ENCODE assay signal across 39 cellular contexts in the genomic region with DNA sequence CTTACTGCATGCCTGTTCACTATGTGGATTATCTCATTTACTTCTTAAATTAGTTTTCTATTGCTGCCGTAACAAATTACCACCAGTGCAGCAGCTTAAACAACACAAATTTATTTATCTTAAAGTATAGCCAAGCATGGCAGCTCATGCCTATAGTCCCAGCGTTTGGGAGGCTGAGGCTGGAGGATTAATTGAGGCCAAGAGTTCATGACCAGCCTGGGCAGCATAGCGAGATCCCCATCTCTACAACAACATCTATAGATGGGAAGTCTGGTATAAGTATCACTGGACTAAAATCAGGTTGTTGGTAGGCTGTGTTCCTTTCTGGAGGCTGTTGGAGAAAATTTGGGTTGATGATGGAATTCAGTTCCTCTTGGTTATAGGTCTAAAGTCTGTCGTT. TPM values are rescaled to one million over a fixed set of nuclear protein-coding genes. Genes with fewer than 3 reads are reported as not detected.
"Had no signal": no experiment of that assay in that cellular context is flagged by ENCODE, and none has a peak within 500 bp of the region (broad histone marks: within the 10 kb centered on the region; RNA-seq: fewer than 3 reads in every experiment).

No MANE protein-coding gene starts in this region.

- H3K27ac ChIP-seq: adrenal gland, body of pancreas, brain microvascular endothelial cell, breast epithelium, VCaP had no signal

- H3K36me3 ChIP-seq: adrenal gland, brain microvascular endothelial cell, breast epithelium had no signal

- FAIRE-seq: astrocyte, TTC549 had no signal

- H3K36me3 Mint-ChIP-seq: activated CD4-positive, alpha-beta memory T cell treated with anti-CD3 and anti-CD28 coated beads for 36 hours; activated naive CD4-positive, alpha-beta T cell treated with anti-CD3 and anti-CD28 coated beads, Interleukin-2, amount 50 U/mL, for 72 hours; activated naive CD8-positive, alpha-beta T cell treated with anti-CD3 and anti-CD28 coated beads for 36 hours had no signal

- ATAC-seq: activated CD8-positive, alpha-beta T cell treated with anti-CD3 and anti-CD28 coated beads for 36 hours; activated naive CD4-positive, alpha-beta T cell treated with anti-CD3 and anti-CD28 coated beads, Interleukin-2, amount 50 U/mL, for 72 hours; activated T-cell treated with anti-CD3 and anti-CD28 coated beads, Interleukin-2, amount 50 U/mL, for 4 hours; activated T-cell treated with anti-CD3 and anti-CD28 coated beads, Interleukin-2, amount 50 U/mL, for 72 hours; activated T-helper 17 cell treated with anti-CD3 and anti-CD28 coated beads, Interleukin-2, amount 50 U/mL, for 72 hours; body of pancreas had no signal

- H3K9me3 Mint-ChIP-seq: activated B cell treated with CpG ODN at 0.5 μM for 24 hours; activated CD4-positive, alpha-beta memory T cell treated with anti-CD3 and anti-CD28 coated beads for 36 hours; activated CD4-positive, alpha-beta T cell treated with anti-CD3 and anti-CD28 coated beads, Interleukin-2, amount 10 ng/mL, durations not matched to agents 24 days and 14 days; activated CD8-positive, alpha-beta T cell treated with anti-CD3 and anti-CD28 coated beads for 36 hours; activated naive CD4-positive, alpha-beta T cell treated with anti-CD3 and anti-CD28 coated beads for 36 hours; activated naive CD4-positive, alpha-beta T cell treated with anti-CD3 and anti-CD28 coated beads, Interleukin-2, amount 50 U/mL, for 72 hours; activated naive CD8-positive, alpha-beta T cell treated with anti-CD3 and anti-CD28 coated beads for 36 hours; activated T-cell treated with anti-CD3 and anti-CD28 coated beads, Interleukin-2, amount 50 U/mL, for 4 hours; activated T-cell treated with anti-CD3 and anti-CD28 coated beads, Interleukin-2, amount 50 U/mL, for 72 hours; activated T-helper 1 cell treated with anti-CD3 and anti-CD28 coated beads, Interleukin-12 subunit alpha, Interleukin-12 subunit beta, Interleukin-2, Interleukin-4 antibody, amounts not matched to agents 30 ng/mL and 10 ng/mL and 1 ng/mL, durations not matched to agents 14 hours and 24 hours and 36 hours; activated T-helper 17 cell treated with anti-CD3 and anti-CD28 coated beads, Interleukin-2, amount 50 U/mL, for 72 hours; T-helper 1 cell treated with Interleukin-12 subunit alpha and Interleukin-12 subunit beta and Interleukin-4 antibody, amounts not matched to agents 30 μg/mL and 1 μg/mL, for 36 hours; T-helper 2 cell treated with Interferon-gamma antibody and Interleukin-4, amounts not matched to agents 5 μg/mL and 100 μg/mL, for 36 hours had no signal

- H3K27ac Mint-ChIP-seq: activated B cell treated with CpG ODN at 0.5 μM for 24 hours; activated CD4-positive, alpha-beta memory T cell treated with anti-CD3 and anti-CD28 coated beads for 36 hours; activated CD4-positive, alpha-beta T cell treated with anti-CD3 and anti-CD28 coated beads, Interleukin-2, amount 10 ng/mL, durations not matched to agents 24 days and 14 days; activated CD8-positive, alpha-beta T cell treated with anti-CD3 and anti-CD28 coated beads for 36 hours; activated naive CD4-positive, alpha-beta T cell treated with anti-CD3 and anti-CD28 coated beads for 36 hours; activated naive CD4-positive, alpha-beta T cell treated with anti-CD3 and anti-CD28 coated beads, Interleukin-2, amount 50 U/mL, for 72 hours; activated naive CD8-positive, alpha-beta T cell treated with anti-CD3 and anti-CD28 coated beads for 36 hours; activated T-cell treated with anti-CD3 and anti-CD28 coated beads, Interleukin-2, amount 50 U/mL, for 72 hours; activated T-helper 1 cell treated with anti-CD3 and anti-CD28 coated beads, Interleukin-12 subunit alpha, Interleukin-12 subunit beta, Interleukin-2, Interleukin-4 antibody, amounts not matched to agents 30 ng/mL and 10 ng/mL and 1 ng/mL, durations not matched to agents 14 hours and 24 hours and 36 hours; activated T-helper 17 cell treated with anti-CD3 and anti-CD28 coated beads, Interleukin-2, amount 50 U/mL, for 72 hours; T-helper 1 cell treated with Interleukin-12 subunit alpha and Interleukin-12 subunit beta and Interleukin-4 antibody, amounts not matched to agents 30 μg/mL and 1 μg/mL, for 36 hours; T-helper 2 cell treated with Interferon-gamma antibody and Interleukin-4, amounts not matched to agents 5 μg/mL and 100 μg/mL, for 36 hours had no signal

- H3K9me3 ChIP-seq: adrenal gland, body of pancreas, breast epithelium had no signal

- H3K4me1 ChIP-seq: breast epithelium had no signal

- H3K4me3 ChIP-seq: adrenal gland, body of pancreas, breast epithelium had no signal

- H3K4me3 Mint-ChIP-seq: activated B cell treated with CpG ODN at 0.5 μM for 24 hours; activated CD4-positive, alpha-beta memory T cell treated with anti-CD3 and anti-CD28 coated beads for 36 hours; activated CD4-positive, alpha-beta T cell treated with anti-CD3 and anti-CD28 coated beads, Interleukin-2, amount 10 ng/mL, durations not matched to agents 24 days and 14 days; activated CD8-positive, alpha-beta T cell treated with anti-CD3 and anti-CD28 coated beads for 36 hours; activated naive CD4-positive, alpha-beta T cell treated with anti-CD3 and anti-CD28 coated beads for 36 hours; activated naive CD8-positive, alpha-beta T cell treated with anti-CD3 and anti-CD28 coated beads for 36 hours; activated T-cell treated with anti-CD3 and anti-CD28 coated beads, Interleukin-2, amount 50 U/mL, for 4 hours; activated T-cell treated with anti-CD3 and anti-CD28 coated beads, Interleukin-2, amount 50 U/mL, for 72 hours; activated T-helper 1 cell treated with anti-CD3 and anti-CD28 coated beads, Interleukin-12 subunit alpha, Interleukin-12 subunit beta, Interleukin-2, Interleukin-4 antibody, amounts not matched to agents 30 ng/mL and 10 ng/mL and 1 ng/mL, durations not matched to agents 14 hours and 24 hours and 36 hours; activated T-helper 17 cell treated with anti-CD3 and anti-CD28 coated beads, Interleukin-2, amount 50 U/mL, for 72 hours; T-helper 1 cell treated with Interleukin-12 subunit alpha and Interleukin-12 subunit beta and Interleukin-4 antibody, amounts not matched to agents 30 μg/mL and 1 μg/mL, for 36 hours; T-helper 2 cell treated with Interferon-gamma antibody and Interleukin-4, amounts not matched to agents 5 μg/mL and 100 μg/mL, for 36 hours had no signal

- H3K4me1 Mint-ChIP-seq: activated B cell treated with CpG ODN at 0.5 μM for 24 hours; activated CD4-positive, alpha-beta T cell treated with anti-CD3 and anti-CD28 coated beads, Interleukin-2, amount 10 ng/mL, durations not matched to agents 24 days and 14 days; activated naive CD8-positive, alpha-beta T cell treated with anti-CD3 and anti-CD28 coated beads for 36 hours; activated T-helper 17 cell treated with anti-CD3 and anti-CD28 coated beads, Interleukin-2, amount 50 U/mL, for 72 hours had no signal

- H3K27me3 ChIP-seq: adrenal gland, body of pancreas, brain microvascular endothelial cell, breast epithelium had no signal

- DNase-seq: activated B cell treated with CpG ODN at 0.5 μM for 24 hours; activated CD4-positive, alpha-beta memory T cell treated with anti-CD3 and anti-CD28 coated beads for 36 hours; activated CD4-positive, alpha-beta T cell treated with anti-CD3 and anti-CD28 coated beads for 4 hours; activated CD4-positive, alpha-beta T cell treated with anti-CD3 and anti-CD28 coated beads, Interleukin-2, amount 10 ng/mL, durations not matched to agents 24 days and 14 days; activated CD4-positive, alpha-beta T cell treated with anti-CD3 and anti-CD28 coated beads, Interleukin-2, amount 50 U/mL, for 1 hour; activated CD4-positive, alpha-beta T cell treated with anti-CD3 and anti-CD28 coated beads, Interleukin-2, amount 50 U/mL, for 4 hours; activated CD4-positive, CD25-positive, alpha-beta regulatory T cell treated with anti-CD3 and anti-CD28 coated beads, Interleukin-2, amount 50 U/mL, for 72 hours; activated CD8-positive, alpha-beta memory T cell treated with anti-CD3 and anti-CD28 coated beads, Interleukin-2, amount 50 U/mL, for 4 hours; activated CD8-positive, alpha-beta T cell treated with anti-CD3 and anti-CD28 coated beads for 36 hours; activated effector memory CD4-positive, alpha-beta T cell treated with anti-CD3 and anti-CD28 coated beads, Interleukin-2, amount 50 U/mL, for 16 hours; activated gamma-delta T cell treated with Interleukin-2 at 50 U/mL for 16 hours; activated naive CD4-positive, alpha-beta T cell; activated naive CD4-positive, alpha-beta T cell treated with anti-CD3 and anti-CD28 coated beads for 36 hours; activated naive CD4-positive, alpha-beta T cell treated with anti-CD3 and anti-CD28 coated beads, Interleukin-2, amount 50 U/mL, for 16 hours; activated naive CD8-positive, alpha-beta T cell treated with anti-CD3 and anti-CD28 coated beads for 36 hours; activated T-cell treated with anti-CD3 and anti-CD28 coated beads for 4 hours; activated T-cell treated with anti-CD3 and anti-CD28 coated beads, Interleukin-2, amount 50 U/mL, for 1 hour; activated T-cell treated with anti-CD3 and anti-CD28 coated beads, Interleukin-2, amount 50 U/mL, for 4 hours; activated T-cell treated with anti-CD3 and anti-CD28 coated beads, Interleukin-2, amount 50 U/mL, for 72 hours; adrenal gland; amniotic stem cell; aorta; body of pancreas; brain microvascular endothelial cell; central memory CD4-positive, alpha-beta T cell; T-helper 1 cell; T-helper 2 cell; T-helper 9 cell had no signal

RNA-seq across cellular contexts. Expression of a gene that starts 5.1 kb away (rescaled TPM):
- total RNA-seq: activated B cell treated with CpG ODN at 0.5 μM for 24 hours; activated CD4-positive, alpha-beta memory T cell treated with anti-CD3 and anti-CD28 coated beads for 36 hours; activated CD4-positive, alpha-beta T cell treated with anti-CD3 and anti-CD28 coated beads, Interleukin-2, amount 10 ng/mL, durations not matched to agents 24 days and 14 days; activated CD8-positive, alpha-beta memory T cell treated with anti-CD3 and anti-CD28 coated beads for 36 hours; activated CD8-positive, alpha-beta T cell treated with anti-CD3 and anti-CD28 coated beads for 36 hours; activated naive CD4-positive, alpha-beta T cell treated with anti-CD3 and anti-CD28 coated beads for 36 hours; activated naive CD4-positive, alpha-beta T cell treated with anti-CD3 and anti-CD28 coated beads, Interleukin-2, amount 50 U/mL, for 72 hours; activated naive CD8-positive, alpha-beta T cell treated with anti-CD3 and anti-CD28 coated beads for 36 hours; activated T-cell treated with anti-CD3 and anti-CD28 coated beads, Interleukin-2, amount 50 U/mL, for 72 hours; activated T-helper 1 cell treated with anti-CD3 and anti-CD28 coated beads, Interleukin-12 subunit alpha, Interleukin-12 subunit beta, Interleukin-2, Interleukin-4 antibody, amounts not matched to agents 30 ng/mL and 10 ng/mL and 1 ng/mL, durations not matched to agents 14 hours and 24 hours and 36 hours; activated T-helper 17 cell treated with anti-CD3 and anti-CD28 coated beads, Interleukin-2, amount 50 U/mL, for 72 hours; aorta; astrocyte; breast epithelium; cardiac septum had no signal
- polyA plus RNA-seq: adrenal gland had no signal
